In genomic region chr19:3274245-3275067, GRCh38 we compare ENCODE assay signal across 11 cellular contexts. TPM values are rescaled to one million over a fixed set of nuclear protein-coding genes. Genes with fewer than 3 reads are reported as not detected.
DNase-seq lines count a peak whose midpoint lies in the region; ATAC-seq and TF ChIP-seq lines count a peak whose summit lies in the region.
"Had no signal": no experiment of that assay in that cellular context is flagged by ENCODE, and none has a peak within 500 bp of the region (broad histone marks: within the 10 kb centered on the region; RNA-seq: fewer than 3 reads in every experiment).

No MANE protein-coding gene starts in this region.

- no peaks in the 10 kb centered on the region for H3K9me3 ChIP-seq in CD4-positive, alpha-beta T cell (ENCODE audit: control insufficient read depth, low read length)
- H3K9me3 ChIP-seq in psoas muscle, result no peaks in the 10 kb centered on the region
- peaks cover 0 to 9% of the 10 kb centered on the region in 2 donors for H3K9me3 ChIP-seq in ovary
- H3K9me3 ChIP-seq in A673 (ENCODE audit: low read depth, low read length, poor library complexity, severe bottlenecking), result no peaks in the 10 kb centered on the region

- peak overlapping the region; percentile 50 for H3K27ac Mint-ChIP-seq in CD4-positive, alpha-beta T cell
- peak overlapping the region; percentile 77 for H3K27ac Mint-ChIP-seq in activated T-helper 17 cell treated with anti-CD3 and anti-CD28 coated beads, Interleukin-2, amount 50 U/mL, for 72 hours
- peak overlapping the region in 1 of 6 donors; percentile 58 for H3K27ac Mint-ChIP-seq in naive B cell

- no peak for TF ChIP-seq POLR2A in ovary (IDR thresholded peaks at IDR 0.05)

- no peaks in the 10 kb centered on the region for H3K36me3 ChIP-seq in H7 (replicated peaks; ENCODE audit: control insufficient read depth, insufficient read depth, low read length)
- no peaks in the 10 kb centered on the region for H3K36me3 ChIP-seq in psoas muscle (ENCODE audit: insufficient read depth in 1 of 2, low read depth in 1 of 2)
- H3K36me3 ChIP-seq in ovary, result no peaks in the 10 kb centered on the region
- no peaks in the 10 kb centered on the region for H3K36me3 ChIP-seq in A673 (ENCODE audit: insufficient read depth, low read length, poor library complexity, severe bottlenecking)

- no peak for DNase-seq in CD4-positive, alpha-beta T cell
- peak; percentile 44 for DNase-seq in H7
- no peak for DNase-seq in naive B cell
- DNase-seq in psoas muscle, result no peak
- no peak for DNase-seq in ovary
- no peak for DNase-seq in A673 (ENCODE audit: low spot score)
- DNase-seq: NCI-H226 had no signal

- no peaks in the 10 kb centered on the region for H3K9me3 Mint-ChIP-seq in CD4-positive, alpha-beta T cell
- no peaks in the 10 kb centered on the region for H3K9me3 Mint-ChIP-seq in activated T-helper 17 cell treated with anti-CD3 and anti-CD28 coated beads, Interleukin-2, amount 50 U/mL, for 72 hours
- H3K9me3 Mint-ChIP-seq in naive B cell, result peaks cover 0 to 7% (median 6%) of the 10 kb centered on the region in 7 donors
- H3K9me3 Mint-ChIP-seq: neural crest cell had no signal

- intact Hi-C loops in CD4-positive, alpha-beta T cell (cut with DNase I, micrococcal nuclease), result loop anchor here in 1 of 2 experiments (10.0 kb wide), 1 partner anchor 320 kb away; no protein-coding TSS in a partner anchor
- intact Hi-C loops in psoas muscle (cut with DNase I), result no loop called here
- intact Hi-C loops in ovary (cut with DNase I), result no loop called here
- intact Hi-C loops in A673 (cut with micrococcal nuclease; ENCODE audit: unreplicated experiment), result no loop called here

- no peaks in the 10 kb centered on the region for H3K36me3 Mint-ChIP-seq in CD4-positive, alpha-beta T cell (ENCODE audit: low read depth)
- no peaks in the 10 kb centered on the region for H3K36me3 Mint-ChIP-seq in activated T-helper 17 cell treated with anti-CD3 and anti-CD28 coated beads, Interleukin-2, amount 50 U/mL, for 72 hours (ENCODE audit: low read depth)
- H3K36me3 Mint-ChIP-seq in naive B cell, result peaks cover 0 to 8% of the 10 kb centered on the region in 2 donors

- ATAC-seq in CD4-positive, alpha-beta T cell (ENCODE audit: poor library complexity), result no peak
- no peak for ATAC-seq in activated T-helper 17 cell treated with anti-CD3 and anti-CD28 coated beads, Interleukin-2, amount 50 U/mL, for 72 hours (replicated peaks)
- no peak for ATAC-seq in naive B cell (ENCODE audit: low read depth in 2 of 2)
- no peak for ATAC-seq in HG02588 (IDR thresholded peaks at IDR 0.05; ENCODE audit: unreplicated experiment)
- no peak for ATAC-seq in psoas muscle

- TF ChIP-seq CTCF in CD4-positive, alpha-beta T cell (IDR thresholded peaks at IDR 0.05), result no peak
- TF ChIP-seq CTCF in psoas muscle (IDR thresholded peaks at IDR 0.05) (no peak), ovary (IDR thresholded peaks at IDR 0.05) (no peak), A673 (conservative IDR thresholded peaks at IDR 0.05; ENCODE audit: low read depth, low read length) (no peak)

- H3K4me3 Mint-ChIP-seq in CD4-positive, alpha-beta T cell, result peak overlapping the region; percentile 83
- H3K4me3 Mint-ChIP-seq in activated T-helper 17 cell treated with anti-CD3 and anti-CD28 coated beads, Interleukin-2, amount 50 U/mL, for 72 hours, result peak overlapping the region; percentile 91
- H3K4me3 Mint-ChIP-seq in naive B cell, result peak overlapping the region in 7 of 8 donors; percentile 52 to 91 (median 79)
- H3K4me3 Mint-ChIP-seq: neural crest cell had no signal

- POLR2A ChIA-PET in CD4-positive, alpha-beta T cell (lab: Charles Lee), result interaction anchor here (2.5 kb wide), 1 partner anchor 10 kb away, joined by 11 read pairs; no protein-coding TSS in a partner anchor
- POLR2A ChIA-PET in A673 (lab: Charles Lee; ENCODE audit: low non-redundant PET), result interaction anchor here (0.5 kb wide), 1 partner anchor 351 kb away, joined by 3 read pairs; no protein-coding TSS in a partner anchor

- H3K4me1 Mint-ChIP-seq in CD4-positive, alpha-beta T cell (ENCODE audit: low read depth), result peaks cover 17% of the 10 kb centered on the region
- H3K4me1 Mint-ChIP-seq in activated T-helper 17 cell treated with anti-CD3 and anti-CD28 coated beads, Interleukin-2, amount 50 U/mL, for 72 hours, result peaks cover 9% of the 10 kb centered on the region
- H3K4me1 Mint-ChIP-seq in naive B cell, result peaks cover 9 to 17% (median 15%) of the 10 kb centered on the region in 3 donors

- no peak overlapping the region for H3K4me3 ChIP-seq in H7 (ENCODE audit: insufficient read depth, low read depth, low read length)
- no peak overlapping the region for H3K4me3 ChIP-seq in psoas muscle
- no peak overlapping the region for H3K4me3 ChIP-seq in ovary
- no peak overlapping the region for H3K4me3 ChIP-seq in A673 (ENCODE audit: low read depth, low read length, poor library complexity, severe bottlenecking)

- CTCF ChIA-PET in CD4-positive, alpha-beta T cell (lab: Charles Lee), result interaction anchor here (1.0 to 1.5 kb wide), 2 partner anchors 30 to 161 kb away, joined by 3 to 4 read pairs; no protein-coding TSS in a partner anchor
- CTCF ChIA-PET in A673 (lab: Charles Lee), result interaction anchor here (0.7 kb wide), 1 partner anchor 807 kb away, joined by 3 read pairs; no protein-coding TSS in a partner anchor

- no peak for TF ChIP-seq EP300 in ovary (IDR thresholded peaks at IDR 0.05)

- H3K27me3 Mint-ChIP-seq in CD4-positive, alpha-beta T cell, result peaks cover 21% of the 10 kb centered on the region
- peaks cover 14% of the 10 kb centered on the region for H3K27me3 Mint-ChIP-seq in activated T-helper 17 cell treated with anti-CD3 and anti-CD28 coated beads, Interleukin-2, amount 50 U/mL, for 72 hours
- peaks cover 54 to 75% (median 74%) of the 10 kb centered on the region in 3 donors for H3K27me3 Mint-ChIP-seq in naive B cell

- peaks cover 17% of the 10 kb centered on the region for H3K27me3 ChIP-seq in CD4-positive, alpha-beta T cell (ENCODE audit: control insufficient read depth, insufficient read depth, low read length)
- peaks cover 14% of the 10 kb centered on the region for H3K27me3 ChIP-seq in H7 (ENCODE audit: control insufficient read depth, insufficient read depth, low read length)
- peaks cover 0 to 78% (median 34%) of the 10 kb centered on the region in 3 donors for H3K27me3 ChIP-seq in psoas muscle (ENCODE audit: insufficient read depth in 3 of 3, low read length in 2 of 3)
- H3K27me3 ChIP-seq in ovary, result no peaks in the 10 kb centered on the region
- peaks cover 13% of the 10 kb centered on the region for H3K27me3 ChIP-seq in A673 (replicated peaks; ENCODE audit: insufficient read depth, low read depth, low read length, poor library complexity)

- BruUV-seq in A673 (replicated peaks; lab: Mats Ljungman, UMichigan), result no TSS peak

- H3K4me1 ChIP-seq in psoas muscle (no peaks in the 10 kb centered on the region), ovary (ENCODE audit: insufficient read depth) (no peaks in the 10 kb centered on the region), A673 (ENCODE audit: insufficient read depth, low read length, poor library complexity, severe bottlenecking) (peaks cover 13% of the 10 kb centered on the region)

- H3K27ac ChIP-seq in CD4-positive, alpha-beta T cell (ENCODE audit: low read depth, low read length), result no peak overlapping the region
- H3K27ac ChIP-seq in psoas muscle, result no peak overlapping the region
- no peak overlapping the region for H3K27ac ChIP-seq in ovary
- H3K27ac ChIP-seq in A673 (ENCODE audit: low read depth, low read length, poor library complexity, severe bottlenecking), result no peak overlapping the region

- WGBS in psoas muscle, 3 donors, result 65 to 69% (median 68%) methylated on average over 12 of the region's 12 CpGs
- 69 to 77% (median 71%) methylated on average over 12 of the region's 12 CpGs for WGBS in ovary, 3 donors

RNA-seq across cellular contexts. Expression of gene CELF5, which starts 50.0 kb away (rescaled TPM):
- total RNA-seq in CD4-positive, alpha-beta T cell, result under 1 TPM; 0.36 TPM
- total RNA-seq in H7 (2014; rRNA removed; shearing (Covaris generic)), result 1.4 and 2.5 TPM in 2 replicates
- under 1 TPM; 0.24 to 0.26 TPM for total RNA-seq in activated T-helper 17 cell treated with anti-CD3 and anti-CD28 coated beads, Interleukin-2, amount 50 U/mL, for 72 hours
- not detected for polyA plus RNA-seq in naive B cell (ENCODE audit: low read depth in 6 of 6)
- total RNA-seq in psoas muscle, result not detected
- polyA plus RNA-seq in psoas muscle, result under 1 TPM in 1 of 3 donors, not detected in 2; 0.06 TPM
- total RNA-seq in ovary, result 1 to 10 TPM; 1.3 to 6.4 (median 4.4) TPM
- 1 to 10 TPM; 2.4 to 2.8 TPM for polyA plus RNA-seq in ovary
- 3.1 and 3.7 TPM in 2 replicates for total RNA-seq in A673 (2021)
- polyA plus RNA-seq: fibroblast of lung had no signal
